ENCODE assay signal across 1 cellular context in genomic region chr3:112003321-112004080, GRCh38.
TF ChIP-seq lines count a peak whose summit lies in the region.

No MANE protein-coding gene starts in this region.

TF ChIP-seq in HepG2, 621 proteins besides CTCF, POLR2A, EP300 and RAD21:
- TF ChIP-seq NFAT5 (CRISPR knock-in tag; IDR thresholded peaks at IDR 0.05): no peak
- no peak for TF ChIP-seq TAF15 (IDR thresholded peaks at IDR 0.05; ENCODE audit: low read depth, low read length, poor library complexity, severe bottlenecking)
- TF ChIP-seq KMT2A (CRISPR knock-in tag; IDR thresholded peaks at IDR 0.05): no peak
- no peak for TF ChIP-seq MBD4 (IDR thresholded peaks at IDR 0.05; ENCODE audit: borderline replicate concordance, low read length)
- peak; percentile 79 for TF ChIP-seq MNT (IDR thresholded peaks at IDR 0.05)
- TF ChIP-seq NRL (CRISPR knock-in tag; IDR thresholded peaks at IDR 0.05; ENCODE audit: borderline replicate concordance): no peak
- TF ChIP-seq ZSCAN22 (CRISPR knock-in tag; IDR thresholded peaks at IDR 0.05): no peak
